10 cellular contexts compared by ENCODE assay signal in the genomic region with DNA sequence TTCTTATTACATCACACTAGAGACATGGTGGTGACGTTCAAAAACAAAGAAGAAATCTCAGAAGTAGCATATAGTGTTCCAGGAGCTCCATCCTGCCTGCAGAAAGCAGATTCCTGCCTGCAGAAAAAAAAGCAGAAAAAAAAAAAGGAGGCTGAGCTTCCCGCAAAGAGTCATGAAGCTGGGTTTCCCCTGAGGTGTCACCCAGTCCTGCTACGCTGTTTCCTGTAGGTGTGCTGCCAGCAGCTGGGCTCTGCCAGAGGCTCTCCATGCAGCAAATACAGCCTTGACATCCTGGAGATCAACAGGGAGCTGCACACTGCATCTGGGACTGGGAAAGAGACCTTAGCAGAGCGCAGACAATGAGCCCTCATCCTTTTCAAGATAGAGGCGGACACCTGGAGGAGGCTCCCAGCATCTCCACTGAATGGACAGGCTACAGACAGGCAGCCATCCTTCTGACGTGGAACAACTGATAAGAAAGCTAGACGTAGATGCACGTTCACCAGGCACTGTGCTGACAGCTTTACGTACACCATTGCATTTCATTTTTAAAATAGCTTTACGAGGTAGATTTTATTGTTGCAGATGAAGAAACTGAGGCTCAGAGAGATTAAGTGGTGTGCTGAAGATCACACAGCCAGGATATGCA.
DNase-seq lines count a peak whose midpoint lies in the region; ATAC-seq and TF ChIP-seq lines count a peak whose summit lies in the region.
"Had no signal": no experiment of that assay in that cellular context is flagged by ENCODE, and none has a peak within 500 bp of the region (broad histone marks: within the 10 kb centered on the region; RNA-seq: fewer than 3 reads in every experiment).

No MANE protein-coding gene starts in this region.

- H3K4me1 Mint-ChIP-seq in T-helper 2 cell treated with Interferon-gamma antibody and Interleukin-4, amounts not matched to agents 5 μg/mL and 100 μg/mL, for 36 hours (ENCODE audit: low read depth): peaks cover 42% of the 10 kb centered on the region
- H3K4me1 Mint-ChIP-seq in activated T-helper 1 cell treated with anti-CD3 and anti-CD28 coated beads, Interleukin-12 subunit alpha, Interleukin-12 subunit beta, Interleukin-2, Interleukin-4 antibody, amounts not matched to agents 30 ng/mL and 10 ng/mL and 1 ng/mL, durations not matched to agents 14 hours and 24 hours and 36 hours (ENCODE audit: low read depth): peaks cover 77% of the 10 kb centered on the region
- no peaks in the 10 kb centered on the region for H3K4me1 Mint-ChIP-seq in progenitor cell of endocrine pancreas (ENCODE audit: low read depth)

- peak overlapping the region; percentile 60 for H3K4me3 Mint-ChIP-seq in T-helper 2 cell treated with Interferon-gamma antibody and Interleukin-4, amounts not matched to agents 5 μg/mL and 100 μg/mL, for 36 hours
- H3K4me3 Mint-ChIP-seq in activated T-helper 1 cell treated with anti-CD3 and anti-CD28 coated beads, Interleukin-12 subunit alpha, Interleukin-12 subunit beta, Interleukin-2, Interleukin-4 antibody, amounts not matched to agents 30 ng/mL and 10 ng/mL and 1 ng/mL, durations not matched to agents 14 hours and 24 hours and 36 hours: peak overlapping the region; percentile 63
- H3K4me3 Mint-ChIP-seq in progenitor cell of endocrine pancreas (ENCODE audit: low read depth): no peak overlapping the region

- WGBS in right cardiac atrium: 61% methylated on average over 10 of the region's 10 CpGs

- H3K4me3 ChIP-seq in right cardiac atrium (ENCODE audit: low read length) (no peak overlapping the region), foreskin fibroblast (ENCODE audit: low read depth in 1 of 2, low read length in 2 of 2) (no peak overlapping the region)
- H3K4me3 ChIP-seq: ascending aorta had no signal

- H3K9me3 ChIP-seq in right cardiac atrium (ENCODE audit: control insufficient read depth, low read length): no peaks in the 10 kb centered on the region
- H3K9me3 ChIP-seq: ascending aorta had no signal

- no peak overlapping the region for H3K27ac ChIP-seq in right cardiac atrium (ENCODE audit: low read length)
- H3K27ac ChIP-seq: ascending aorta had no signal

- H3K27me3 Mint-ChIP-seq in T-helper 2 cell treated with Interferon-gamma antibody and Interleukin-4, amounts not matched to agents 5 μg/mL and 100 μg/mL, for 36 hours (ENCODE audit: low read depth): no peaks in the 10 kb centered on the region
- H3K27me3 Mint-ChIP-seq in activated T-helper 1 cell treated with anti-CD3 and anti-CD28 coated beads, Interleukin-12 subunit alpha, Interleukin-12 subunit beta, Interleukin-2, Interleukin-4 antibody, amounts not matched to agents 30 ng/mL and 10 ng/mL and 1 ng/mL, durations not matched to agents 14 hours and 24 hours and 36 hours (ENCODE audit: insufficient read depth): no peaks in the 10 kb centered on the region
- peaks cover 3% of the 10 kb centered on the region for H3K27me3 Mint-ChIP-seq in progenitor cell of endocrine pancreas

- DNase-seq in T-helper 2 cell treated with Interferon-gamma antibody and Interleukin-4, amounts not matched to agents 5 μg/mL and 100 μg/mL, for 36 hours (ENCODE audit: low spot score): peak; percentile 53
- peak; percentile 54 for DNase-seq in activated T-helper 1 cell treated with anti-CD3 and anti-CD28 coated beads, Interleukin-12 subunit alpha, Interleukin-12 subunit beta, Interleukin-2, Interleukin-4 antibody, amounts not matched to agents 30 ng/mL and 10 ng/mL and 1 ng/mL, durations not matched to agents 14 hours and 24 hours and 36 hours (ENCODE audit: low spot score)
- peak in 2 of 3 donors; percentile 24 to 72 for DNase-seq in right cardiac atrium
- DNase-seq in stimulated activated CD4-positive, alpha-beta T cell treated with anti-CD3 and anti-CD28 coated beads, TNF-alpha, amount 100 ng/mL, for 4 hours (ENCODE audit: low read depth in 3 of 3): peak in 2 of 3 experiments; percentile 30 to 39
- DNase-seq in foreskin fibroblast: no peak
- no peak for DNase-seq in medulla oblongata (ENCODE audit: extremely low spot score)
- no peak for DNase-seq in progenitor cell of endocrine pancreas (ENCODE audit: low spot score, unreplicated experiment)

- peak; percentile 56 to 60 for ATAC-seq in right cardiac atrium
- ATAC-seq in GM21619 (IDR thresholded peaks at IDR 0.05; ENCODE audit: unreplicated experiment): no peak
- ATAC-seq: HCT116 had no signal

- intact Hi-C loops in activated T-helper 1 cell treated with anti-CD3 and anti-CD28 coated beads, Interleukin-12 subunit alpha, Interleukin-12 subunit beta, Interleukin-2, Interleukin-4 antibody, amounts not matched to agents 30 ng/mL and 10 ng/mL and 1 ng/mL, durations not matched to agents 14 hours and 24 hours and 36 hours (cut with micrococcal nuclease): loop anchor here (1.0 to 5.0 kb wide), 7 partner anchors 13 to 347 kb away; no protein-coding TSS in a partner anchor
- intact Hi-C loops in right cardiac atrium (cut with DNase I): no loop called here

- H3K27ac Mint-ChIP-seq in T-helper 2 cell treated with Interferon-gamma antibody and Interleukin-4, amounts not matched to agents 5 μg/mL and 100 μg/mL, for 36 hours: peak overlapping the region; percentile 67
- H3K27ac Mint-ChIP-seq in activated T-helper 1 cell treated with anti-CD3 and anti-CD28 coated beads, Interleukin-12 subunit alpha, Interleukin-12 subunit beta, Interleukin-2, Interleukin-4 antibody, amounts not matched to agents 30 ng/mL and 10 ng/mL and 1 ng/mL, durations not matched to agents 14 hours and 24 hours and 36 hours: peak overlapping the region; percentile 79
- no peak overlapping the region for H3K27ac Mint-ChIP-seq in progenitor cell of endocrine pancreas

- no peaks in the 10 kb centered on the region for H3K36me3 Mint-ChIP-seq in T-helper 2 cell treated with Interferon-gamma antibody and Interleukin-4, amounts not matched to agents 5 μg/mL and 100 μg/mL, for 36 hours (ENCODE audit: low read depth)
- no peaks in the 10 kb centered on the region for H3K36me3 Mint-ChIP-seq in activated T-helper 1 cell treated with anti-CD3 and anti-CD28 coated beads, Interleukin-12 subunit alpha, Interleukin-12 subunit beta, Interleukin-2, Interleukin-4 antibody, amounts not matched to agents 30 ng/mL and 10 ng/mL and 1 ng/mL, durations not matched to agents 14 hours and 24 hours and 36 hours (ENCODE audit: low read depth)
- no peaks in the 10 kb centered on the region for H3K36me3 Mint-ChIP-seq in progenitor cell of endocrine pancreas (ENCODE audit: insufficient read depth)

- no peaks in the 10 kb centered on the region for H3K9me3 Mint-ChIP-seq in T-helper 2 cell treated with Interferon-gamma antibody and Interleukin-4, amounts not matched to agents 5 μg/mL and 100 μg/mL, for 36 hours
- peaks cover 3% of the 10 kb centered on the region for H3K9me3 Mint-ChIP-seq in activated T-helper 1 cell treated with anti-CD3 and anti-CD28 coated beads, Interleukin-12 subunit alpha, Interleukin-12 subunit beta, Interleukin-2, Interleukin-4 antibody, amounts not matched to agents 30 ng/mL and 10 ng/mL and 1 ng/mL, durations not matched to agents 14 hours and 24 hours and 36 hours
- H3K9me3 Mint-ChIP-seq in progenitor cell of endocrine pancreas (ENCODE audit: low read depth): no peaks in the 10 kb centered on the region

- no peaks in the 10 kb centered on the region for H3K27me3 ChIP-seq in right cardiac atrium (ENCODE audit: control insufficient read depth, insufficient read depth)
- H3K27me3 ChIP-seq: ascending aorta had no signal

- TF ChIP-seq CTCF in foreskin fibroblast (IDR thresholded peaks at IDR 0.05; ENCODE audit: low read depth, low read length) (no peak), progenitor cell of endocrine pancreas (IDR thresholded peaks at IDR 0.05; ENCODE audit: unreplicated experiment) (no peak)

- no peaks in the 10 kb centered on the region for H3K4me1 ChIP-seq in right cardiac atrium (ENCODE audit: control insufficient read depth, insufficient read depth, low read length)
- H3K4me1 ChIP-seq: ascending aorta had no signal

Comparison
In these comparisons a context has a peak if more than half of its experiments do, and no peak if none do; other contexts are left out.
1. DNase-seq: peak in T-helper 2 cell treated with Interferon-gamma antibody and Interleukin-4, amounts not matched to agents 5 μg/mL and 100 μg/mL, for 36 hours (single experiment), activated T-helper 1 cell treated with anti-CD3 and anti-CD28 coated beads, Interleukin-12 subunit alpha, Interleukin-12 subunit beta, Interleukin-2, Interleukin-4 antibody, amounts not matched to agents 30 ng/mL and 10 ng/mL and 1 ng/mL, durations not matched to agents 14 hours and 24 hours and 36 hours (single experiment), right cardiac atrium (2 of 3) and stimulated activated CD4-positive, alpha-beta T cell treated with anti-CD3 and anti-CD28 coated beads, TNF-alpha, amount 100 ng/mL, for 4 hours (2 of 3); none in foreskin fibroblast (0 of 2), medulla oblongata (single experiment) and progenitor cell of endocrine pancreas (single experiment).